Comparison of ENCODE assay signal across 8 cellular contexts in the genomic region with DNA sequence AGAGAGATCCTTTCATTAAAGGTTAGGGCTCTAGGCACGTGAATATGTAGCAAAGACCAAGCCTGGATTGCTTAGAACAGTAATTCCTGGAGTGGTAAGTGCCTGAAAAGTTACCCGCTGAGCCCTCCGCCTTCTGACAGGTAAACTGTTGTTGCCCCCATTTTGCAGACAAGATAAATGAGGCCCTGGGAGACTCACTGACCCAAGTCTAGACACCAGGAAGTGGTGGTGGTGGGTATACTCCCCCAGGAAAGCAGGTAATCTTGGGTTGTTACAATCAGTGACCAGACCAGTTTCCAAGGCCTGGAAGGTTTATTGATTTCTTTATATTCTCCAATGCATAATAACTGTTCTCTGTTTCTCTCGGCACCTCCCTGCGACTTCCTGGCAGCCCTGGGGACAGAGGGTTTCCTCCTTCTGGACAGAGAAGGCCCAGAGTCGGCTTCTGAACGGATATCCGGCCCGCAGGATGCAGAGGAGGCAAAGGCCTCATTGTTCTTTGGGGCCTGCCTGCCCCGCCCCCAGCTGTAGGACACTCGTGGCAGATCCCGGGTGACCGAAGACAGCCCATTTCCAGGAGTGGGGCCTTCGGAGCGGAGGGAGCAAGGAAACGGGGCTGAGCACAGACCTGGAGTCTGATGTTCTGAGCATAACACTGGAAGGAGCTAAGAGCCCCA. TPM values are rescaled to one million over a fixed set of nuclear protein-coding genes. Genes with fewer than 3 reads are reported as not detected.
DNase-seq lines count a peak whose midpoint lies in the region; ATAC-seq, FAIRE-seq and TF ChIP-seq lines count a peak whose summit lies in the region.

No MANE protein-coding gene starts in this region.

- no peaks in the 10 kb centered on the region for H3K79me2 ChIP-seq in H1 (ENCODE audit: control insufficient read depth in 1 of 2, insufficient read depth in 2 of 2, low read length in 2 of 2)

- no peak overlapping the region for H3K27ac ChIP-seq in H1 (ENCODE audit: low read depth, low read length)
- peak overlapping the region; percentile 97 to 100 (median 98) for H3K27ac ChIP-seq in stomach

- peaks cover 0 to 5% of the 10 kb centered on the region in 2 experiments for H4K20me1 ChIP-seq in H1 (replicated peaks in 1 of 2; ENCODE audit: control insufficient read depth in 1 of 2, insufficient read depth in 2 of 2, low read length in 2 of 2)

- FAIRE-seq in H1 (lab: Jason Lieb, UNC), result no peak

- no peak for TF ChIP-seq EP300 in H1 (IDR thresholded peaks at IDR 0.05; ENCODE audit: borderline replicate concordance in 1 of 2, low read depth in 2 of 2, low read length in 2 of 2)
- TF ChIP-seq EP300 in stomach (IDR thresholded peaks at IDR 0.05), result no peak

- H3K36me3 Mint-ChIP-seq in activated CD4-positive, alpha-beta T cell treated with anti-CD3 and anti-CD28 coated beads, Interleukin-2, amount 10 ng/mL, durations not matched to agents 24 days and 14 days (ENCODE audit: low read depth), result no peaks in the 10 kb centered on the region
- no peaks in the 10 kb centered on the region for H3K36me3 Mint-ChIP-seq in mesothelial cell of epicardium

- H2AFZ ChIP-seq in H1 (ENCODE audit: low read length), result no peak overlapping the region

- DNase-seq in AG10803 (ENCODE audit: low read depth), result peak; percentile 34
- peak; percentile 53 for DNase-seq in HuH-7.5 (ENCODE audit: low spot score)
- peak; percentile 87 for DNase-seq in activated CD4-positive, alpha-beta T cell treated with anti-CD3 and anti-CD28 coated beads, Interleukin-2, amount 10 ng/mL, durations not matched to agents 24 days and 14 days
- DNase-seq in H1 (ENCODE audit: low read depth in 1 of 2, low spot score in 2 of 2), result peak in 1 of 2 experiments; percentile 62
- peak in 1 of 2 experiments; percentile 42 for DNase-seq in mesothelial cell of epicardium (ENCODE audit: low spot score in 2 of 2, unreplicated experiment in 2 of 2)
- DNase-seq in stomach, result peak; percentile 59

- no peak overlapping the region for H2AK5ac ChIP-seq in H1 (ENCODE audit: low read depth, low read length)

- intact Hi-C loops in activated CD4-positive, alpha-beta T cell treated with anti-CD3 and anti-CD28 coated beads, Interleukin-2, amount 10 ng/mL, durations not matched to agents 24 days and 14 days (cut with micrococcal nuclease), result loop anchor here (1.0 to 5.0 kb wide), 6 partner anchors 71 to 501 kb away; a partner anchor contains a TSS
- intact Hi-C loops in stomach (cut with DNase I; ENCODE audit: low total_unique reads), result loop anchor here (10.0 kb wide), 2 partner anchors 209 to 239 kb away; no protein-coding TSS in a partner anchor

- H3K27ac Mint-ChIP-seq in activated CD4-positive, alpha-beta T cell treated with anti-CD3 and anti-CD28 coated beads, Interleukin-2, amount 10 ng/mL, durations not matched to agents 24 days and 14 days, result peak overlapping the region; percentile 98
- peak overlapping the region; percentile 95 for H3K27ac Mint-ChIP-seq in mesothelial cell of epicardium

- H3K27me3 Mint-ChIP-seq in activated CD4-positive, alpha-beta T cell treated with anti-CD3 and anti-CD28 coated beads, Interleukin-2, amount 10 ng/mL, durations not matched to agents 24 days and 14 days, result no peaks in the 10 kb centered on the region
- peaks cover 16% of the 10 kb centered on the region for H3K27me3 Mint-ChIP-seq in mesothelial cell of epicardium (ENCODE audit: low read depth)

- CTCF ChIA-PET in H1 (lab: Charles Lee; ENCODE audit: partially characterized antibody), result interaction anchor here (0.6 to 10.9 kb wide), 41 partner anchors 7 to 516 kb away, joined by 3 to 272 read pairs (median 4); no protein-coding TSS in a partner anchor

- peaks cover 31% of the 10 kb centered on the region for H3K4me1 Mint-ChIP-seq in activated CD4-positive, alpha-beta T cell treated with anti-CD3 and anti-CD28 coated beads, Interleukin-2, amount 10 ng/mL, durations not matched to agents 24 days and 14 days
- H3K4me1 Mint-ChIP-seq in mesothelial cell of epicardium, result peaks cover 33% of the 10 kb centered on the region

- peaks cover 7% of the 10 kb centered on the region for H3K23me2 ChIP-seq in H1 (ENCODE audit: low read depth, low read length)

- no peaks in the 10 kb centered on the region for H3K36me3 ChIP-seq in H1 (ENCODE audit: control insufficient read depth in 2 of 4, insufficient read depth in 4 of 4, low read length in 3 of 4)
- H3K36me3 ChIP-seq in stomach, result no peaks in the 10 kb centered on the region

- no peak overlapping the region for H2BK12ac ChIP-seq in H1 (ENCODE audit: low read depth, low read length)

- peak overlapping the region; percentile 11 to 94; a peak in 3 of 4 replicates for H3K4me2 ChIP-seq in H1 (ENCODE audit: insufficient read depth in 1 of 2, low read depth in 2 of 2, low read length in 2 of 2)

- no peak overlapping the region for H3K14ac ChIP-seq in H1 (ENCODE audit: insufficient read length)

- no peak overlapping the region for H2BK20ac ChIP-seq in H1 (ENCODE audit: low read length)

- POLR2A ChIA-PET in H1 (lab: Charles Lee; ENCODE audit: partially characterized antibody), result interaction anchor here (0.7 to 1.6 kb wide), 8 partner anchors 8 to 318 kb away, joined by 3 to 5 read pairs (median 4); a partner anchor contains a TSS

- TF ChIP-seq CTCF in AG10803 (conservative IDR thresholded peaks at IDR 0.05; ENCODE audit: low read length), result no peak
- no peak for TF ChIP-seq CTCF in H1 (IDR thresholded peaks at IDR 0.05; ENCODE audit: control extremely low read depth in 1 of 3, insufficient read depth in 1 of 3, low read depth in 1 of 3, low read length in 3 of 3)
- TF ChIP-seq CTCF in mesothelial cell of epicardium (IDR thresholded peaks at IDR 0.05; ENCODE audit: unreplicated experiment), result no peak
- TF ChIP-seq CTCF in stomach (IDR thresholded peaks at IDR 0.05), result no peak

- H2BK15ac ChIP-seq in H1 (ENCODE audit: low read length), result no peak overlapping the region

- WGBS in H1 (ENCODE audit: extremely low coverage in 1 of 2, insufficient coverage in 1 of 2, insufficient read length in 1 of 2, insufficient replicate concordance in 2 of 2, low coverage in 1 of 2, low lambda C conversion rate in 2 of 2, missing lambda C conversion rate in 1 of 2), 2 experiments, result 66% methylated on average over 16 of the region's 16 CpGs; no CpG with 5 or more reads in 1 of the 2 experiments
- WGBS in stomach, 5 donors, result 21 to 26% (median 22%) methylated on average over 16 of the region's 16 CpGs

- H3K27me3 ChIP-seq in H1 (replicated peaks in 1 of 4; ENCODE audit: control insufficient read depth in 3 of 4, extremely low read depth in 1 of 4, insufficient read depth in 3 of 4, low read length in 3 of 4) (peaks cover 5 to 17% (median 14%) of the 10 kb centered on the region in 4 experiments), stomach (no peaks in the 10 kb centered on the region)

- no peaks in the 10 kb centered on the region for H3K9me3 Mint-ChIP-seq in activated CD4-positive, alpha-beta T cell treated with anti-CD3 and anti-CD28 coated beads, Interleukin-2, amount 10 ng/mL, durations not matched to agents 24 days and 14 days
- H3K9me3 Mint-ChIP-seq in mesothelial cell of epicardium, result no peaks in the 10 kb centered on the region

- no peak overlapping the region for H4K5ac ChIP-seq in H1 (ENCODE audit: insufficient read length, low read depth, low read length)

- H3K9me3 ChIP-seq in H1 (ENCODE audit: insufficient read depth in 2 of 2, low read depth in 1 of 2, low read length in 1 of 2) (no peaks in the 10 kb centered on the region), stomach (no peaks in the 10 kb centered on the region)

- no peak overlapping the region for H3K9ac ChIP-seq in H1 (replicated peaks in 1 of 4; ENCODE audit: extremely low read depth in 1 of 4, low read depth in 3 of 4, low read length in 3 of 4)

- no peak overlapping the region for H4K91ac ChIP-seq in H1 (replicated peaks; ENCODE audit: insufficient read length, low read length)

- H3K79me1 ChIP-seq in H1 (ENCODE audit: low read depth, low read length), result no peaks in the 10 kb centered on the region

- peak overlapping the region; percentile 57 for H3K4me3 ChIP-seq in AG10803 (ENCODE audit: low read length)
- peak overlapping the region in 3 of 4 experiments; percentile 29 to 79 (median 62); a peak in 5 of 8 replicates for H3K4me3 ChIP-seq in H1 (ENCODE audit: extremely low read depth in 1 of 4, insufficient read depth in 2 of 4, low read depth in 3 of 4, low read length in 4 of 4)
- peak overlapping the region; percentile 63 to 88 (median 74) for H3K4me3 ChIP-seq in stomach

- TF ChIP-seq RAD21 in H1 (IDR thresholded peaks at IDR 0.05 in 1 of 2, conservative IDR thresholded peaks at IDR 0.05 in 1 of 2; ENCODE audit: low read depth in 2 of 2, low read length in 2 of 2), result no peak

- H3K18ac ChIP-seq in H1 (ENCODE audit: extremely low read depth, low read length), result no peak overlapping the region; the same call in 1 of the 2 replicates

- no peak overlapping the region for H2BK5ac ChIP-seq in H1 (ENCODE audit: low read depth, low read length)

- H4K8ac ChIP-seq in H1 (ENCODE audit: extremely low read depth, insufficient read depth, low read length), result peak overlapping the region; percentile 28; the same call in 1 of the 2 replicates

- no peak overlapping the region for H3K56ac ChIP-seq in H1 (replicated peaks; ENCODE audit: insufficient read length, low read depth, low read length)

- peak overlapping the region; percentile 82 for H3K4me3 Mint-ChIP-seq in activated CD4-positive, alpha-beta T cell treated with anti-CD3 and anti-CD28 coated beads, Interleukin-2, amount 10 ng/mL, durations not matched to agents 24 days and 14 days
- peak overlapping the region; percentile 76 for H3K4me3 Mint-ChIP-seq in mesothelial cell of epicardium

- TF ChIP-seq POLR2A in H1 (IDR thresholded peaks at IDR 0.05; ENCODE audit: control extremely low read depth in 1 of 2, low read depth in 2 of 2, low read length in 2 of 2) (no peak), stomach (IDR thresholded peaks at IDR 0.05) (no peak)

- peaks cover 3 to 7% (median 5%) of the 10 kb centered on the region in 4 experiments; a peak in 6 of 7 replicates for H3K4me1 ChIP-seq in H1 (replicated peaks in 1 of 4; ENCODE audit: control insufficient read depth in 3 of 4, insufficient read depth in 4 of 4, low read length in 3 of 4)
- H3K4me1 ChIP-seq in stomach, result peaks cover 19 to 39% (median 37%) of the 10 kb centered on the region in 4 donors

- H3K4ac ChIP-seq in H1 (replicated peaks; ENCODE audit: insufficient read length, low read depth, low read length), result no peak overlapping the region

- H2BK120ac ChIP-seq in H1 (replicated peaks; ENCODE audit: low read depth, low read length), result no peak overlapping the region

- no peak overlapping the region for H3K23ac ChIP-seq in H1 (ENCODE audit: insufficient read length)

- ATAC-seq in GM19324 (IDR thresholded peaks at IDR 0.05; ENCODE audit: low FRiP score, unreplicated experiment), result peak; percentile 18
- ATAC-seq in GM18867 (IDR thresholded peaks at IDR 0.05; ENCODE audit: unreplicated experiment), result no peak

RNA-seq across cellular contexts. Expression of a gene that starts 1.3 kb away (rescaled TPM):
- total RNA-seq in activated CD4-positive, alpha-beta T cell treated with anti-CD3 and anti-CD28 coated beads, Interleukin-2, amount 10 ng/mL, durations not matched to agents 24 days and 14 days, result 25.6 and 27.3 TPM in 2 replicates
- 2.4 and 2.5 TPM in 2 replicates for total RNA-seq in H1 (2021; fragmentation: NEBNext Ultra II Directional; extraction: Animal tissue kit (Norgen Biotek cat#: 25700))
- polyA plus RNA-seq in H1 (2011; rRNA removed), result 0.54 and 0.88 TPM in 2 replicates
- 1.2 TPM for polyA plus RNA-seq in H1 (2011; cell fraction: cytosol; rRNA removed)
- 1.1 TPM for polyA plus RNA-seq in H1 (2011; cell fraction: nucleus; rRNA removed)
- polyA plus RNA-seq in H1 (2012, experiment 1 of 2), result 1.2 to 1.5 TPM (median 1.3 TPM) in 4 replicates
- 0.56 TPM for polyA plus RNA-seq in H1 (2012, experiment 2 of 2)
- 0.83 TPM for polyA plus RNA-seq in H1 (2013, experiment 1 of 2)
- polyA plus RNA-seq in H1 (2013, experiment 2 of 2), result 0.88 TPM
- polyA minus RNA-seq in H1 (2011; rRNA and poly(A)+ RNA removed), result 0.85 and 1.1 TPM in 2 replicates
- polyA minus RNA-seq in H1 (2011; cell fraction: cytosol; rRNA and poly(A)+ RNA removed), result 0.66 TPM
- polyA minus RNA-seq in H1 (2011; cell fraction: nucleus; rRNA and poly(A)+ RNA removed), result 0.70 TPM
- 13.6 to 14.5 TPM (median 14.0 TPM) in 3 replicates for total RNA-seq in mesothelial cell of epicardium
- 10 to 100 TPM; 18.1 to 56.2 (median 31.9) TPM for total RNA-seq in stomach
- polyA plus RNA-seq in stomach, result 10 to 100 TPM; 10.9 to 95.9 (median 61.0) TPM

RNA-seq across cellular contexts. Expression of a gene that starts 27.5 kb away (rescaled TPM):
- 179 and 180 TPM in 2 replicates for total RNA-seq in activated CD4-positive, alpha-beta T cell treated with anti-CD3 and anti-CD28 coated beads, Interleukin-2, amount 10 ng/mL, durations not matched to agents 24 days and 14 days
- 194 and 208 TPM in 2 replicates for total RNA-seq in H1 (2021; fragmentation: NEBNext Ultra II Directional; extraction: Animal tissue kit (Norgen Biotek cat#: 25700))
- polyA plus RNA-seq in H1 (2011; rRNA removed) (112 and 201 TPM in 2 replicates), stomach (100 to 1,000 TPM in 2 of 3 donors, 10 to 100 TPM in 1; 88.9 to 146 (median 144) TPM)
- 259 TPM for polyA plus RNA-seq in H1 (2011; cell fraction: cytosol; rRNA removed)
- polyA plus RNA-seq in H1 (2011; cell fraction: nucleus; rRNA removed), result 167 TPM
- polyA plus RNA-seq in H1 (2012, experiment 1 of 2), result 178 to 208 TPM (median 187 TPM) in 4 replicates
- polyA plus RNA-seq in H1 (2012, experiment 2 of 2), result 30.6 TPM
- polyA plus RNA-seq in H1 (2013, experiment 1 of 2), result 123 TPM
- polyA plus RNA-seq in H1 (2013, experiment 2 of 2), result 123 TPM
- 298 and 349 TPM in 2 replicates for polyA minus RNA-seq in H1 (2011; rRNA and poly(A)+ RNA removed)
- 93.4 TPM for polyA minus RNA-seq in H1 (2011; cell fraction: cytosol; rRNA and poly(A)+ RNA removed)
- polyA minus RNA-seq in H1 (2011; cell fraction: nucleus; rRNA and poly(A)+ RNA removed), result 83.8 TPM
- total RNA-seq in mesothelial cell of epicardium (85.7 to 91.5 TPM (median 86.5 TPM) in 3 replicates), stomach (100 to 1,000 TPM in 2 of 5 donors, 10 to 100 TPM in 3; 11.9 to 163 (median 91.7) TPM)

RNA-seq across cellular contexts. Expression of a gene that starts 40.5 kb away (rescaled TPM):
- 58.1 and 63.0 TPM in 2 replicates for total RNA-seq in activated CD4-positive, alpha-beta T cell treated with anti-CD3 and anti-CD28 coated beads, Interleukin-2, amount 10 ng/mL, durations not matched to agents 24 days and 14 days
- 21.6 and 24.1 TPM in 2 replicates for total RNA-seq in H1 (2021; fragmentation: NEBNext Ultra II Directional; extraction: Animal tissue kit (Norgen Biotek cat#: 25700))
- polyA plus RNA-seq in H1 (2011; rRNA removed) (7.0 and 15.4 TPM in 2 replicates), stomach (10 to 100 TPM; 32.4 to 50.6 (median 36.8) TPM)
- polyA plus RNA-seq in H1 (2011; cell fraction: cytosol; rRNA removed), result 11.7 TPM
- 10.8 TPM for polyA plus RNA-seq in H1 (2011; cell fraction: nucleus; rRNA removed)
- 15.2 to 18.9 TPM (median 17.0 TPM) in 4 replicates for polyA plus RNA-seq in H1 (2012, experiment 1 of 2)
- 26.9 TPM for polyA plus RNA-seq in H1 (2012, experiment 2 of 2)
- polyA plus RNA-seq in H1 (2013, experiment 1 of 2), result 24.7 TPM
- polyA plus RNA-seq in H1 (2013, experiment 2 of 2), result 31.0 TPM
- polyA minus RNA-seq in H1 (2011; rRNA and poly(A)+ RNA removed), result 16.8 and 20.9 TPM in 2 replicates
- polyA minus RNA-seq in H1 (2011; cell fraction: cytosol; rRNA and poly(A)+ RNA removed), result 5.3 TPM
- polyA minus RNA-seq in H1 (2011; cell fraction: nucleus; rRNA and poly(A)+ RNA removed), result 6.7 TPM
- total RNA-seq in mesothelial cell of epicardium (33.3 to 37.2 TPM (median 36.6 TPM) in 3 replicates), stomach (10 to 100 TPM in 4 of 5 donors, 1 to 10 TPM in 1; 2.7 to 72.7 (median 15.8) TPM)
